Comparison of ENCODE assay signal across 8 cellular contexts in the genomic region with DNA sequence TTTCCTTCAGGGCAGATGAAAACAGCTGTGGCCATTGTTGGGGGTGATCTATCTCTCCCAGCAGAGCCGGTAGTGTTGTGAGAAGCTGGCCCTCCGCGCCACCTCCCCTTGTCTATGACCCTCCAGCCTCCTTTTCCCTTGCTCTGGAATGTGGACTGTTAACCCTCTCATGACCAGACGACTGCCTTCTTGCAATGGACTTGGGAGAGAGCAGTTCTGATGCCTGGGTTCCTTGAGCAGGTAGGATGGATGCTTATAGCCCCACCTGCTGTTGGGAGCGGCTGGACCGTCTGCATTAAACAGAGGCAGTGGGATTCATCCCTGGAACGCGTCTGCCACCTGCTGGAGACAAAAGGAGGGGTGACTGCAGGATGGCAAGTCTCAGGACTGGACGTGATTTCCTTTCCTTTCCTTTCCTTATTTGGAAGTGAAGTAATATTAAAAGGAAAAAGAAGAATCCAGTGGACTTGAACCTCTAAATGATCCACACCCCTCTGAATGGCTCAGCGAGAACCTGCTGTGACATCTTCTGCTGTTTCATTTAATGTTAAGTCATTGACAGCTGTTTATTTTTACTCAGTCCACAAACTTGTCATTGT. TPM values are rescaled to one million over a fixed set of nuclear protein-coding genes. Genes with fewer than 3 reads are reported as not detected.
A peak's percentile ranks its signal among the peaks of the same experiment; 100 is the strongest.
DNase-seq lines count a peak whose midpoint lies in the region; ATAC-seq and TF ChIP-seq lines count a peak whose summit lies in the region.

No MANE protein-coding gene starts in this region.

- no peaks in the 10 kb centered on the region for H3K36me3 Mint-ChIP-seq in chondrocyte (ENCODE audit: low read depth)

- DNase-seq in COLO829 (ENCODE audit: low spot score) (peak; percentile 85), NCI-H510A treated with DMSO at 0.1 percent for 48 hours (lab: John Stamatoyannopoulos, UW) (peak; percentile 86), chondrocyte (ENCODE audit: low spot score) (no peak), kidney tubule cell (ENCODE audit: low spot score) (peak; percentile 92)
- DNase-seq in activated CD4-positive, alpha-beta T cell treated with anti-CD3 and anti-CD28 coated beads for 24 hours (ENCODE audit: low read depth in 2 of 2), result peak; percentile 88 to 95
- peak; percentile 78 for DNase-seq in stimulated activated CD4-positive, alpha-beta T cell treated with anti-CD3 and anti-CD28 coated beads, Interleukin-2, amount 100 ng/mL, for 4 hours (ENCODE audit: low read depth)

- ATAC-seq in HG03196 (IDR thresholded peaks at IDR 0.05; ENCODE audit: unreplicated experiment) (peak; percentile 71), HG02973 (IDR thresholded peaks at IDR 0.05; ENCODE audit: unreplicated experiment) (no peak)

- peak overlapping the region; percentile 24 for H3K27ac Mint-ChIP-seq in chondrocyte (ENCODE audit: unreplicated experiment)

- H3K9me3 Mint-ChIP-seq in chondrocyte (ENCODE audit: low read depth), result no peaks in the 10 kb centered on the region

- peaks cover 16% of the 10 kb centered on the region for H3K27me3 Mint-ChIP-seq in chondrocyte (ENCODE audit: low read depth)

- H3K4me3 Mint-ChIP-seq in chondrocyte (ENCODE audit: unreplicated experiment), result no peak overlapping the region

- TF ChIP-seq CTCF in chondrocyte (IDR thresholded peaks at IDR 0.05), result peak; percentile 100

- peaks cover 11% of the 10 kb centered on the region for H3K4me1 Mint-ChIP-seq in chondrocyte (ENCODE audit: low read depth)

RNA-seq across cellular contexts. Expression of a gene that starts 1.8 kb away (rescaled TPM):
- not detected in 3 replicates for total RNA-seq in chondrocyte

RNA-seq across cellular contexts. Expression of a gene that starts 18.4 kb away (rescaled TPM):
- total RNA-seq in chondrocyte, result 39.4 to 60.2 TPM (median 57.7 TPM) in 3 replicates

RNA-seq across cellular contexts. Expression of a gene that starts 19.9 kb away (rescaled TPM):
- not detected in 3 replicates for total RNA-seq in chondrocyte
